1 cellular context compared by ENCODE assay signal in genomic region chr7:76294344-76295024, GRCh38.
TF ChIP-seq lines count a peak whose summit lies in the region.

No MANE protein-coding gene starts in this region.

TF ChIP-seq in HepG2, 621 proteins besides CTCF, POLR2A, EP300 and RAD21 (continued from another document and continues in another):
- TF ChIP-seq ZNF281 (CRISPR knock-in tag; IDR thresholded peaks at IDR 0.05; ENCODE audit: borderline replicate concordance) (no peak), CHD4 (IDR thresholded peaks at IDR 0.05; ENCODE audit: borderline replicate concordance, low read length) (no peak), DDIT3 (CRISPR knock-in tag; IDR thresholded peaks at IDR 0.05) (no peak), PRDM10 (CRISPR knock-in tag; IDR thresholded peaks at IDR 0.05; ENCODE audit: low read depth) (no peak), ASH2L (IDR thresholded peaks at IDR 0.05; ENCODE audit: insufficient read length, low read depth, low read length) (no peak), NFKB2 (CRISPR knock-in tag; IDR thresholded peaks at IDR 0.05; ENCODE audit: borderline replicate concordance) (peak; percentile 30; the same call in 1 of the 2 replicates), DBP (CRISPR knock-in tag; IDR thresholded peaks at IDR 0.05; ENCODE audit: not compliant biosample characterization) (no peak), GRHL1 (CRISPR knock-in tag; conservative IDR thresholded peaks at IDR 0.05) (no peak), ZNF33B (CRISPR knock-in tag; IDR thresholded peaks at IDR 0.05) (no peak), ZNF670 (CRISPR knock-in tag; IDR thresholded peaks at IDR 0.05; ENCODE audit: borderline replicate concordance) (no peak), ZNF121 (CRISPR knock-in tag; IDR thresholded peaks at IDR 0.05) (no peak), ZNF329 (CRISPR knock-in tag; IDR thresholded peaks at IDR 0.05; ENCODE audit: low read depth) (no peak), KLF16 (CRISPR knock-in tag; IDR thresholded peaks at IDR 0.05) (no peak), NR2F6 (IDR thresholded peaks at IDR 0.05) (no peak), NR2F6 (CRISPR knock-in tag; IDR thresholded peaks at IDR 0.05) (0 out of 2 replicates have a peak, but pooled peaks have one; percentile 9), HNRNPUL1 (IDR thresholded peaks at IDR 0.05; ENCODE audit: low read depth, low read length) (no peak), FOXO1 (CRISPR knock-in tag; IDR thresholded peaks at IDR 0.05) (no peak), GPBP1L1 (CRISPR knock-in tag; IDR thresholded peaks at IDR 0.05) (no peak), THAP7 (CRISPR knock-in tag; IDR thresholded peaks at IDR 0.05) (no peak), ZNF317 (CRISPR knock-in tag; IDR thresholded peaks at IDR 0.05) (no peak), ZNF326 (CRISPR knock-in tag; IDR thresholded peaks at IDR 0.05; ENCODE audit: borderline replicate concordance) (no peak), NFIC (IDR thresholded peaks at IDR 0.05; ENCODE audit: low read length) (no peak), ZNF274 (CRISPR knock-in tag; IDR thresholded peaks at IDR 0.05) (no peak), GLMP (CRISPR knock-in tag; IDR thresholded peaks at IDR 0.05; ENCODE audit: borderline replicate concordance) (no peak), ZNF776 (CRISPR knock-in tag; IDR thresholded peaks at IDR 0.05) (no peak), CREB3 (CRISPR knock-in tag; IDR thresholded peaks at IDR 0.05) (no peak), ZNF597 (CRISPR knock-in tag; IDR thresholded peaks at IDR 0.05) (no peak), JUND (CRISPR knock-in tag; IDR thresholded peaks at IDR 0.05) (no peak), PBX2 (CRISPR knock-in tag; IDR thresholded peaks at IDR 0.05) (peak; percentile 74), GPN1 (CRISPR knock-in tag; IDR thresholded peaks at IDR 0.05; ENCODE audit: borderline replicate concordance) (no peak), TBX2 (CRISPR knock-in tag; IDR thresholded peaks at IDR 0.05; ENCODE audit: borderline replicate concordance) (no peak), ZNF354B (CRISPR knock-in tag; IDR thresholded peaks at IDR 0.05) (no peak), STAG1 (CRISPR knock-in tag; IDR thresholded peaks at IDR 0.05) (0 out of 2 replicates have a peak, but pooled peaks have one; percentile 2), MTA3 (CRISPR knock-in tag; IDR thresholded peaks at IDR 0.05) (no peak), HNRNPL (IDR thresholded peaks at IDR 0.05; ENCODE audit: low read depth, low read length) (peak; percentile 83; the same call in 1 of the 2 replicates), ZNF570 (CRISPR knock-in tag; IDR thresholded peaks at IDR 0.05; ENCODE audit: borderline replicate concordance) (no peak), ZNF780A (CRISPR knock-in tag; IDR thresholded peaks at IDR 0.05) (no peak), ELK4 (CRISPR knock-in tag; IDR thresholded peaks at IDR 0.05; ENCODE audit: borderline replicate concordance) (no peak), TGIF2 (CRISPR knock-in tag; IDR thresholded peaks at IDR 0.05) (no peak), REPIN1 (CRISPR knock-in tag; IDR thresholded peaks at IDR 0.05; ENCODE audit: borderline replicate concordance, low read depth) (no peak), ZNF180 (CRISPR knock-in tag; IDR thresholded peaks at IDR 0.05; ENCODE audit: borderline replicate concordance, low read depth) (no peak), KLF9 (CRISPR knock-in tag; IDR thresholded peaks at IDR 0.05; ENCODE audit: low read depth) (no peak), RNF2 (conservative IDR thresholded peaks at IDR 0.05; ENCODE audit: low read depth) (no peak), HMGA1 (CRISPR knock-in tag; conservative IDR thresholded peaks at IDR 0.05) (no peak), ZNF230 (CRISPR knock-in tag; IDR thresholded peaks at IDR 0.05) (no peak), TBP (CRISPR knock-in tag; IDR thresholded peaks at IDR 0.05) (no peak), ATF1 (CRISPR knock-in tag; IDR thresholded peaks at IDR 0.05) (no peak), ETV5 (CRISPR knock-in tag; IDR thresholded peaks at IDR 0.05; ENCODE audit: borderline replicate concordance) (no peak), ZNF777 (CRISPR knock-in tag; IDR thresholded peaks at IDR 0.05) (no peak), SMAD9 (CRISPR knock-in tag; IDR thresholded peaks at IDR 0.05) (no peak), MZF1 (CRISPR knock-in tag; IDR thresholded peaks at IDR 0.05; ENCODE audit: borderline replicate concordance) (no peak), NCOA5 (CRISPR knock-in tag; IDR thresholded peaks at IDR 0.05) (no peak), MED1 (CRISPR knock-in tag; IDR thresholded peaks at IDR 0.05) (peak; percentile 31; the same call in 1 of the 2 replicates), ZNF761 (CRISPR knock-in tag; conservative IDR thresholded peaks at IDR 0.05) (no peak), JARID2 (CRISPR knock-in tag; IDR thresholded peaks at IDR 0.05; ENCODE audit: insufficient replicate concordance) (no peak)
